ENCODE assay signal across 22 cellular contexts in genomic region chr14:82565825-82566224, GRCh38.
DNase-seq lines count a peak whose midpoint lies in the region; FAIRE-seq and TF ChIP-seq lines count a peak whose summit lies in the region.
"Had no signal": no experiment of that assay in that cellular context is flagged by ENCODE, and none has a peak within 500 bp of the region (broad histone marks: within the 10 kb centered on the region; RNA-seq: fewer than 3 reads in every experiment).

No MANE protein-coding gene starts in this region.

- no peaks in the 10 kb centered on the region for H3K36me3 ChIP-seq in neural cell (ENCODE audit: insufficient read depth, low read length)
- H3K36me3 ChIP-seq: BE2C had no signal

- H3K9me2 ChIP-seq in neural cell (ENCODE audit: insufficient read depth, low read length) = no peaks in the 10 kb centered on the region

- H3K27me3 ChIP-seq in neural cell (ENCODE audit: insufficient read depth, low read depth, low read length) = no peaks in the 10 kb centered on the region
- H3K27me3 ChIP-seq: BE2C had no signal

- no peak overlapping the region for H2AFZ ChIP-seq in neural cell (ENCODE audit: low read depth, low read length)
- H2AFZ ChIP-seq: GM23338 had no signal

- H3K9me3 ChIP-seq in neural cell (ENCODE audit: low read length) = no peaks in the 10 kb centered on the region
- H3K9me3 ChIP-seq: BE2C had no signal

- peak; percentile 6 for DNase-seq in NCI-H510A treated with DMSO at 0.1 percent for 48 hours (lab: John Stamatoyannopoulos, UW)
- no peak for DNase-seq in NCI-H510A (lab: John Stamatoyannopoulos, UW)
- DNase-seq in NCI-H2107 treated with DMSO at 0.1 percent for 48 hours (lab: John Stamatoyannopoulos, UW; ENCODE audit: unreplicated experiment) = peak; percentile 60
- DNase-seq in NCI-H524 (lab: John Stamatoyannopoulos, UW) = peak; percentile 9 to 87
- no peak for DNase-seq in D721Med (ENCODE audit: insufficient read length, low spot score)
- DNase-seq in DMS53 (lab: John Stamatoyannopoulos, UW) = no peak
- DNase-seq in NCI-H82 treated with DMSO at 0.1 percent for 48 hours (lab: John Stamatoyannopoulos, UW; ENCODE audit: unreplicated experiment) = no peak
- DNase-seq: ACHN; BE2C; C1 segment of cervical spinal cord; CD4-positive, CD25-positive, alpha-beta regulatory T cell; CD8-positive, alpha-beta memory T cell; COR-L47; DMS153; DMS79 treated with DMSO at 0.1 percent for 48 hours; GF-D8; HCEC 1CT had no signal

- H4K20me1 ChIP-seq in neural cell (ENCODE audit: insufficient read depth) = no peaks in the 10 kb centered on the region

- no peak for FAIRE-seq in D721Med (lab: Jason Lieb, UNC)
- FAIRE-seq: A204.1, H54 had no signal

- H3K4me3 ChIP-seq in neural cell (ENCODE audit: low read length) = peak overlapping the region; percentile 0
- H3K4me3 ChIP-seq: GM23338 had no signal

- no peaks in the 10 kb centered on the region for H3F3A ChIP-seq in neural cell (ENCODE audit: insufficient read depth, low read length, poor library complexity, severe bottlenecking)

- H3K4me2 ChIP-seq in neural cell (ENCODE audit: low read length) = no peak overlapping the region
- H3K4me2 ChIP-seq: GM23338 had no signal

- H3K79me2 ChIP-seq in neural cell (replicated peaks; ENCODE audit: insufficient read depth, low read length) = no peaks in the 10 kb centered on the region

- no peak for TF ChIP-seq CTCF in neural cell (IDR thresholded peaks at IDR 0.05; ENCODE audit: poor library complexity, severe bottlenecking)
- no peak for TF ChIP-seq CTCF in D721Med (IDR thresholded peaks at IDR 0.05; ENCODE audit: insufficient read depth, missing control alignments)

- peak; percentile 97 for TF ChIP-seq EP300 in neural cell (conservative IDR thresholded peaks at IDR 0.05; ENCODE audit: poor library complexity, severe bottlenecking)

- H3K9ac ChIP-seq in neural cell (ENCODE audit: low read length) = peak overlapping the region; percentile 33

- TF ChIP-seq RAD21 in neural cell (conservative IDR thresholded peaks at IDR 0.05) = peak; percentile 20

- peak overlapping the region; percentile 78 for H3K27ac ChIP-seq in neural cell (ENCODE audit: low read length)
- H3K27ac ChIP-seq: HL-60 had no signal

TF ChIP-seq in neural cell, 6 proteins besides CTCF, POLR2A, EP300 and RAD21:
- no peak for TF ChIP-seq EZH2 (IDR thresholded peaks at IDR 0.05; ENCODE audit: borderline replicate concordance, insufficient read depth, low read length, poor library complexity, severe bottlenecking)
- TF ChIP-seq REST (IDR thresholded peaks at IDR 0.05; ENCODE audit: borderline replicate concordance) = peak; percentile 100
- TF ChIP-seq SMC3 (conservative IDR thresholded peaks at IDR 0.05; ENCODE audit: poor library complexity) = peak; percentile 37
- TF ChIP-seq POLR2AphosphoS5 (IDR thresholded peaks at IDR 0.05) = peak; percentile 88
- TF ChIP-seq MXI1 (conservative IDR thresholded peaks at IDR 0.05; ENCODE audit: poor library complexity, severe bottlenecking) = no peak
- no peak for TF ChIP-seq TAF1 (IDR thresholded peaks at IDR 0.05; ENCODE audit: low read depth)

Comparison
In these comparisons a context has a peak if more than half of its experiments do, and no peak if none do; other contexts are left out.
1. DNase-seq: peak in NCI-H510A treated with DMSO at 0.1 percent for 48 hours (single experiment), NCI-H2107 treated with DMSO at 0.1 percent for 48 hours (single experiment) and NCI-H524 (2 of 2); none in NCI-H510A (single experiment), D721Med (single experiment), DMS53 (single experiment) and NCI-H82 treated with DMSO at 0.1 percent for 48 hours (single experiment).